ENCODE assay signal across 1 cellular context in genomic region chr17:79026345-79027273, GRCh38.
TF ChIP-seq lines count a peak whose summit lies in the region.

No MANE protein-coding gene starts in this region.

TF ChIP-seq in HepG2, 621 proteins besides CTCF, POLR2A, EP300 and RAD21 (continued from another document and continues in another):
- TF ChIP-seq PAXIP1 (CRISPR knock-in tag; conservative IDR thresholded peaks at IDR 0.05) = peak; percentile 99
- TF ChIP-seq NFIC (IDR thresholded peaks at IDR 0.05; ENCODE audit: low read length) = peak; percentile 82; the same call in 1 of the 2 replicates
- peak; percentile 90; the same call in 1 of the 2 replicates for TF ChIP-seq ZNF839 (CRISPR knock-in tag; IDR thresholded peaks at IDR 0.05; ENCODE audit: borderline replicate concordance)
- TF ChIP-seq ATF4 (CRISPR knock-in tag; IDR thresholded peaks at IDR 0.05) = no peak; a peak in 1 of 4 replicates
- peak; percentile 30; the same call in 1 of the 2 replicates for TF ChIP-seq ZNF460 (CRISPR knock-in tag; IDR thresholded peaks at IDR 0.05; ENCODE audit: borderline replicate concordance)
- peak; percentile 68 for TF ChIP-seq TARDBP (CRISPR knock-in tag; IDR thresholded peaks at IDR 0.05)
- TF ChIP-seq SRSF9 (IDR thresholded peaks at IDR 0.05; ENCODE audit: borderline replicate concordance, insufficient read depth, low read depth, low read length, poor library complexity, severe bottlenecking) = no peak
- TF ChIP-seq ZSCAN29 (CRISPR knock-in tag; conservative IDR thresholded peaks at IDR 0.05) = peak; percentile 84; the same call in 1 of the 2 replicates
- TF ChIP-seq TMF1 (CRISPR knock-in tag; IDR thresholded peaks at IDR 0.05; ENCODE audit: low read depth) = no peak
- peak; percentile 47 for TF ChIP-seq CREB1 (IDR thresholded peaks at IDR 0.05)
- TF ChIP-seq CREB1 (CRISPR knock-in tag; IDR thresholded peaks at IDR 0.05) = peak; percentile 58; the same call in 1 of the 2 replicates
- no peak for TF ChIP-seq ZSCAN12 (CRISPR knock-in tag; IDR thresholded peaks at IDR 0.05)
- TF ChIP-seq HNRNPLL (IDR thresholded peaks at IDR 0.05; ENCODE audit: low read depth, low read length, poor library complexity, severe bottlenecking) = no peak
- TF ChIP-seq ZBTB26 (CRISPR knock-in tag; IDR thresholded peaks at IDR 0.05; ENCODE audit: borderline replicate concordance) = no peak; the same call in none of the 2 replicates
- TF ChIP-seq ZNF549 (CRISPR knock-in tag; IDR thresholded peaks at IDR 0.05) = no peak
- no peak for TF ChIP-seq ZUFSP (CRISPR knock-in tag; IDR thresholded peaks at IDR 0.05; ENCODE audit: borderline replicate concordance)
- TF ChIP-seq THAP11 (CRISPR knock-in tag; IDR thresholded peaks at IDR 0.05) = peak; percentile 62
- no peak; the same call in 1 of the 2 replicates for TF ChIP-seq PRDM15 (CRISPR knock-in tag; IDR thresholded peaks at IDR 0.05)
- 0 out of 2 replicates have a peak, but pooled peaks have one; percentile 16 for TF ChIP-seq ZIK1 (CRISPR knock-in tag; IDR thresholded peaks at IDR 0.05; ENCODE audit: borderline replicate concordance, low read depth)
- peak; percentile 91 for TF ChIP-seq ZNF18 (CRISPR knock-in tag; IDR thresholded peaks at IDR 0.05; ENCODE audit: insufficient replicate concordance)
- no peak for TF ChIP-seq PBX2 (CRISPR knock-in tag; IDR thresholded peaks at IDR 0.05)
- no peak for TF ChIP-seq ZBTB3 (CRISPR knock-in tag; IDR thresholded peaks at IDR 0.05; ENCODE audit: borderline replicate concordance, low read depth)
- no peak for TF ChIP-seq PITX1 (CRISPR knock-in tag; IDR thresholded peaks at IDR 0.05)
- no peak for TF ChIP-seq CEBPB (IDR thresholded peaks at IDR 0.05; ENCODE audit: borderline replicate concordance, low read depth, low read length)
- TF ChIP-seq NCOA5 (CRISPR knock-in tag; IDR thresholded peaks at IDR 0.05) = no peak
- no peak for TF ChIP-seq ZNF530 (CRISPR knock-in tag; IDR thresholded peaks at IDR 0.05; ENCODE audit: low read depth)
- TF ChIP-seq CCDC6 (CRISPR knock-in tag; IDR thresholded peaks at IDR 0.05) = peak; percentile 94
- TF ChIP-seq JUN (CRISPR knock-in tag; IDR thresholded peaks at IDR 0.05) = peak; percentile 100
- no peak for TF ChIP-seq KLF6 (CRISPR knock-in tag; IDR thresholded peaks at IDR 0.05)
- TF ChIP-seq ZNF256 (CRISPR knock-in tag; conservative IDR thresholded peaks at IDR 0.05) = no peak
- TF ChIP-seq ZNF33A (CRISPR knock-in tag; IDR thresholded peaks at IDR 0.05; ENCODE audit: borderline replicate concordance) = no peak
- no peak; the same call in 1 of the 2 replicates for TF ChIP-seq ZNF710 (CRISPR knock-in tag; IDR thresholded peaks at IDR 0.05; ENCODE audit: borderline replicate concordance)
- no peak for TF ChIP-seq ZNF850 (CRISPR knock-in tag; conservative IDR thresholded peaks at IDR 0.05)
- TF ChIP-seq ZNF160 (CRISPR knock-in tag; IDR thresholded peaks at IDR 0.05) = no peak
- TF ChIP-seq REST (IDR thresholded peaks at IDR 0.05; ENCODE audit: borderline replicate concordance in 1 of 2, low read depth in 1 of 2, low read length in 2 of 2) = no peak; a peak in 1 of 4 replicates
- peak; percentile 47; the same call in 1 of the 2 replicates for TF ChIP-seq KMT2B (CRISPR knock-in tag; IDR thresholded peaks at IDR 0.05)
- TF ChIP-seq ZNF891 (CRISPR knock-in tag; IDR thresholded peaks at IDR 0.05) = peak; percentile 82
- no peak for TF ChIP-seq HES4 (CRISPR knock-in tag; IDR thresholded peaks at IDR 0.05; ENCODE audit: borderline replicate concordance)
